In the genomic region with DNA sequence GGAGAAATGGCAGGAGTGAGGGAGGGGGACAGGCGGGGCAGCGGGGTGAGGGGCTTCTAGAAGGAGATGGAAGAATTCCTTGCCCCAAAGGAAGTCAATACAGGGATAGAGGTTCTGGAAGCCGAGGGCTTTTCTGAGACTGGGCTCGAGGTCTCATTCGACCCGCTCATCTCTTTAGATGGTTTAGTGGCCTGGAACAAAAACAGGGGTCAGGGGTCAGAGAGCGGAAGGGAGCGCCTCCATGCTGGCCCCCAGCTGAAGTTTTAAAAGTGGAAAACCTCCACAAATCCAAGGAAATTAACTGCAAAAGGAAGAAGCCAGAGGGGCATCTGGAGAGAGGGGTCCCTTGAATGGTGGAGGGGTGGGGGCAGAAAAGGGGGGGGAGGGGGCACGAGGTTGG, we compare ENCODE assay signal across 22 cellular contexts.
"Had no signal": no experiment of that assay in that cellular context is flagged by ENCODE, and none has a peak within 500 bp of the region (broad histone marks: within the 10 kb centered on the region; RNA-seq: fewer than 3 reads in every experiment).

No MANE protein-coding gene starts in this region.

- H3K27ac ChIP-seq: coronary artery, esophagus muscularis mucosa, foreskin keratinocyte, gastrocnemius medialis, heart right ventricle, left lung, lower lobe of right lung had no signal

- DNase-seq: dermis blood vessel endothelial cell; dorsolateral prefrontal cortex; effector CD4-positive, alpha-beta T cell; effector memory CD4-positive, alpha-beta T cell; foreskin keratinocyte; gastrocnemius medialis; glutamatergic neuron; heart right ventricle; hippocampal formation; left cardiac atrium; left ventricle myocardium superior; lower lobe of right lung; mesenchymal stem cell; mucosa of descending colon had no signal

- ATAC-seq: foreskin keratinocyte, gastrocnemius medialis, heart right ventricle, left cardiac atrium, left lung, left ventricle myocardium superior, lower lobe of right lung, mucosa of descending colon had no signal

- H3K36me3 Mint-ChIP-seq: mesothelial cell of epicardium had no signal

- H3K4me3 Mint-ChIP-seq: mesothelial cell of epicardium had no signal

- H3K4me1 ChIP-seq: esophagus muscularis mucosa, foreskin keratinocyte, gastrocnemius medialis, heart right ventricle, left lung, lower lobe of right lung had no signal

- H3K4me3 ChIP-seq: coronary artery, dorsolateral prefrontal cortex, esophagus muscularis mucosa, gastrocnemius medialis, heart right ventricle, left lung, lower lobe of right lung, mucosa of descending colon had no signal

- H3K36me3 ChIP-seq: esophagus muscularis mucosa, gastrocnemius medialis, heart right ventricle, left lung, lower lobe of right lung had no signal

- H3K9me3 ChIP-seq: esophagus muscularis mucosa, gastrocnemius medialis, heart right ventricle, left lung, lower lobe of right lung, mucosa of descending colon had no signal

- H3K9me3 Mint-ChIP-seq: mesothelial cell of epicardium had no signal

- FAIRE-seq: colon, endothelial cell of umbilical vein, islet of Langerhans, keratinocyte had no signal

- H3K27ac Mint-ChIP-seq: mesothelial cell of epicardium had no signal
